In genomic region chr14:23346693-23347405, GRCh38 we compare ENCODE assay signal across 16 cellular contexts. TPM values are rescaled to one million over a fixed set of nuclear protein-coding genes. Genes with fewer than 3 reads are reported as not detected.
"Had no signal": no experiment of that assay in that cellular context is flagged by ENCODE, and none has a peak within 500 bp of the region (broad histone marks: within the 10 kb centered on the region; RNA-seq: fewer than 3 reads in every experiment).

No MANE protein-coding gene starts in this region.

- H3K36me3 ChIP-seq: breast epithelium, lower lobe of right lung, sigmoid colon had no signal

- H3K27ac Mint-ChIP-seq: activated CD4-positive, alpha-beta memory T cell treated with anti-CD3 and anti-CD28 coated beads, Interleukin-2, amount 10 ng/mL, durations not matched to agents 7 days and 5 days; activated naive CD8-positive, alpha-beta T cell treated with anti-CD3 and anti-CD28 coated beads for 36 hours; stimulated activated naive CD8-positive, alpha-beta T cell treated with anti-CD3 and anti-CD28 coated beads, Interleukin-15, Interleukin-2, amounts not matched to agents 100 ng/mL and 50 ng/mL, for 24 hours; T-helper 2 cell treated with Interferon-gamma antibody and Interleukin-4, amounts not matched to agents 5 μg/mL and 100 μg/mL, for 36 hours had no signal

- H3K9me3 ChIP-seq: breast epithelium, lower lobe of right lung, sigmoid colon, testis had no signal

- DNase-seq: activated CD4-positive, alpha-beta memory T cell treated with anti-CD3 and anti-CD28 coated beads, Interleukin-2, amount 10 ng/mL, durations not matched to agents 7 days and 5 days; activated gamma-delta T cell treated with Interleukin-2 at 50 U/mL for 16 hours; activated naive CD8-positive, alpha-beta T cell treated with anti-CD3 and anti-CD28 coated beads for 36 hours; kidney glomerular epithelial cell; lower lobe of right lung; naive thymus-derived CD4-positive, alpha-beta T cell; sigmoid colon; stimulated activated CD4-positive, alpha-beta T cell treated with anti-CD3 and anti-CD28 coated beads, Interleukin-2, amount 100 ng/mL, for 24 hours; testis had no signal

- H3K4me3 ChIP-seq: breast epithelium, lower lobe of right lung, sigmoid colon, testis had no signal

- H3K4me1 ChIP-seq: breast epithelium had no signal

- ATAC-seq: naive thymus-derived CD4-positive, alpha-beta T cell had no signal

- H3K9me3 Mint-ChIP-seq: activated CD4-positive, alpha-beta memory T cell treated with anti-CD3 and anti-CD28 coated beads, Interleukin-2, amount 10 ng/mL, durations not matched to agents 7 days and 5 days; activated naive CD8-positive, alpha-beta T cell treated with anti-CD3 and anti-CD28 coated beads for 36 hours; naive thymus-derived CD4-positive, alpha-beta T cell; stimulated activated naive CD8-positive, alpha-beta T cell treated with anti-CD3 and anti-CD28 coated beads, Interleukin-15, Interleukin-2, amounts not matched to agents 100 ng/mL and 50 ng/mL, for 24 hours; T-helper 2 cell treated with Interferon-gamma antibody and Interleukin-4, amounts not matched to agents 5 μg/mL and 100 μg/mL, for 36 hours had no signal

- H3K27me3 ChIP-seq: breast epithelium, sigmoid colon, testis had no signal

- H3K4me3 Mint-ChIP-seq: activated CD4-positive, alpha-beta memory T cell treated with anti-CD3 and anti-CD28 coated beads, Interleukin-2, amount 10 ng/mL, durations not matched to agents 7 days and 5 days; activated naive CD8-positive, alpha-beta T cell treated with anti-CD3 and anti-CD28 coated beads for 36 hours; naive thymus-derived CD4-positive, alpha-beta T cell; stimulated activated naive CD8-positive, alpha-beta T cell treated with anti-CD3 and anti-CD28 coated beads, Interleukin-15, Interleukin-2, amounts not matched to agents 100 ng/mL and 50 ng/mL, for 24 hours; T-helper 2 cell treated with Interferon-gamma antibody and Interleukin-4, amounts not matched to agents 5 μg/mL and 100 μg/mL, for 36 hours had no signal

- H3K27ac ChIP-seq: breast epithelium, lower lobe of right lung, sigmoid colon, testis had no signal

RNA-seq across cellular contexts. Expression of gene EFS, which starts 18.1 kb away (rescaled TPM):
- total RNA-seq: activated CD4-positive, alpha-beta memory T cell treated with anti-CD3 and anti-CD28 coated beads, Interleukin-2, amount 10 ng/mL, durations not matched to agents 7 days and 5 days; activated naive CD8-positive, alpha-beta T cell treated with anti-CD3 and anti-CD28 coated beads for 36 hours; naive thymus-derived CD4-positive, alpha-beta T cell had no signal
- polyA plus RNA-seq: naive thymus-derived CD4-positive, alpha-beta T cell had no signal

RNA-seq across cellular contexts. Expression of gene IL25, which starts 25.8 kb away (rescaled TPM):
- total RNA-seq: activated CD4-positive, alpha-beta memory T cell treated with anti-CD3 and anti-CD28 coated beads, Interleukin-2, amount 10 ng/mL, durations not matched to agents 7 days and 5 days; activated naive CD8-positive, alpha-beta T cell treated with anti-CD3 and anti-CD28 coated beads for 36 hours; breast epithelium; endothelial cell of umbilical vein; fibroblast of lung; frontal cortex; lower lobe of right lung; naive thymus-derived CD4-positive, alpha-beta T cell; posterior vena cava; sigmoid colon had no signal
- polyA plus RNA-seq: endothelial cell of umbilical vein; fibroblast of lung; naive thymus-derived CD4-positive, alpha-beta T cell; sigmoid colon had no signal

RNA-seq across cellular contexts. Expression of gene CMTM5, which starts 30.0 kb away (rescaled TPM):
- total RNA-seq: activated CD4-positive, alpha-beta memory T cell treated with anti-CD3 and anti-CD28 coated beads, Interleukin-2, amount 10 ng/mL, durations not matched to agents 7 days and 5 days; activated naive CD8-positive, alpha-beta T cell treated with anti-CD3 and anti-CD28 coated beads for 36 hours; endothelial cell of umbilical vein; naive thymus-derived CD4-positive, alpha-beta T cell had no signal
- polyA plus RNA-seq: endothelial cell of umbilical vein; naive thymus-derived CD4-positive, alpha-beta T cell had no signal
